7 cellular contexts compared by ENCODE assay signal in the genomic region with DNA sequence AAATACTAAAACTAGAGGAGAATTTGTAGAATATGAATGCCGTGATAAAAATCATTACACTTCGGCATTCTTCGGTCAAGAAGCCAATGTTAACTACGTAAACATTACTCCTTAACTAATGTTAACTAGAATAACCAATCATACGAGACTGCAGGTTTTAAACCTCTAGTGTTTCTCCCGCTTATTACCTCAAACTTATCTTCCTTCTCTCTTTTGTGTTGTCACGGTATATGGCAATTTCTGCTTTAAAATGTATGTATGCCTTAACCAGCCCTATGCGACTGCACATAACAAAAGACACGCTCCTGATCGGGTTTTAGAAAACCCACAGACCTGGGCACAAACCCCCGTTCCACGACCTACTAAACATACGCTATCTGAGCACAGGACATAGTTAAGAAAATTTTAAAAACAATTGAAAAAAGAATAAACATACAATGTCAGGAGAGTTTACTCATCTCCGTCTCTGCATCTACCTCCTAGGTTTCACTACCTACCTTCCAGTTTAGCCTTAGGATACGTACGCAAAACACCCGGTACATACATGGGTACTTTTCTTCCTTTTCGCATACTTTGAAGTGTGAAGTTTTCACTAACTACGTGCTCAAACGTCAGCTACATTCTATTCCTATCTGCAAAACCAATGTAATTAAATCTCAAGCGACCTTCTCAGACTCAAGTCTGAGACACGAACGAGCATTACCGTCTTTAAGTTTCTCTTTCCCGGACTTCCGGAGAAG. TPM values are rescaled to one million over a fixed set of nuclear protein-coding genes. Genes with fewer than 3 reads are reported as not detected.
DNase-seq lines count a peak whose midpoint lies in the region; ATAC-seq, FAIRE-seq and TF ChIP-seq lines count a peak whose summit lies in the region.

No MANE protein-coding gene starts in this region.

- no peaks in the 10 kb centered on the region for H3K27me3 ChIP-seq in GM06990 (replicated peaks; ENCODE audit: control insufficient read depth, insufficient read depth, low read length)
- no peaks in the 10 kb centered on the region for H3K27me3 ChIP-seq in hepatocyte
- no peaks in the 10 kb centered on the region for H3K27me3 ChIP-seq in smooth muscle cell (ENCODE audit: low read depth)

- peaks cover 46% of the 10 kb centered on the region for H3K4me1 Mint-ChIP-seq in activated CD8-positive, alpha-beta T cell treated with anti-CD3 and anti-CD28 coated beads, Interleukin-2, amount 10 ng/mL, durations not matched to agents 7 days and 5 days (ENCODE audit: low read depth)

- H4K20me1 ChIP-seq in hepatocyte (ENCODE audit: insufficient read depth, poor library complexity, severe bottlenecking) (peaks cover 53% of the 10 kb centered on the region), smooth muscle cell (ENCODE audit: low read depth) (peaks cover 56% of the 10 kb centered on the region)

- no peak for TF ChIP-seq POLR2A in GM12892 (IDR thresholded peaks at IDR 0.05; ENCODE audit: low read depth, low read length)

- no peaks in the 10 kb centered on the region for H3K9me3 Mint-ChIP-seq in activated CD8-positive, alpha-beta T cell treated with anti-CD3 and anti-CD28 coated beads, Interleukin-2, amount 10 ng/mL, durations not matched to agents 7 days and 5 days (ENCODE audit: insufficient read depth)

- POLR2A ChIA-PET in activated CD8-positive, alpha-beta T cell treated with anti-CD3 and anti-CD28 coated beads, Interleukin-2, amount 10 ng/mL, durations not matched to agents 7 days and 5 days (lab: Charles Lee) = interaction anchor here (0.6 to 4.5 kb wide), 14 partner anchors 9 to 658 kb away, joined by 3 to 99 read pairs (median 8); a partner anchor contains a TSS

- H3K9me2 ChIP-seq in hepatocyte (replicated peaks; ENCODE audit: insufficient read depth) = no peaks in the 10 kb centered on the region

- H3K27ac Mint-ChIP-seq in activated CD8-positive, alpha-beta T cell treated with anti-CD3 and anti-CD28 coated beads, Interleukin-2, amount 10 ng/mL, durations not matched to agents 7 days and 5 days = peak overlapping the region; percentile 95

- H3K36me3 ChIP-seq in GM06990 (ENCODE audit: control insufficient read depth, insufficient read depth, low read length) (peaks cover 5% of the 10 kb centered on the region), hepatocyte (replicated peaks; ENCODE audit: insufficient read depth, low read depth) (no peaks in the 10 kb centered on the region), smooth muscle cell (ENCODE audit: low read depth) (peaks cover 7% of the 10 kb centered on the region)

- H2AFZ ChIP-seq in hepatocyte (peak overlapping the region; percentile 48), smooth muscle cell (ENCODE audit: low read depth) (peak overlapping the region; percentile 13)

- H3K4me3 ChIP-seq in GM06990 (replicated peaks; ENCODE audit: low read depth, low read length) (peak overlapping the region; percentile 97), hepatocyte (peak overlapping the region; percentile 86), smooth muscle cell (peak overlapping the region; percentile 62)

- H3F3A ChIP-seq in smooth muscle cell (ENCODE audit: low read depth) = no peaks in the 10 kb centered on the region

- no peak for FAIRE-seq in GM12892 (lab: Jason Lieb, UNC)

- no peak for ATAC-seq in activated CD8-positive, alpha-beta T cell treated with anti-CD3 and anti-CD28 coated beads, Interleukin-2, amount 10 ng/mL, durations not matched to agents 7 days and 5 days

- TF ChIP-seq CTCF in GM06990 (IDR thresholded peaks at IDR 0.05; ENCODE audit: insufficient read depth, low read length, poor library complexity, severe bottlenecking) (no peak), hepatocyte (IDR thresholded peaks at IDR 0.05; ENCODE audit: poor library complexity) (no peak), smooth muscle cell (IDR thresholded peaks at IDR 0.05; ENCODE audit: borderline replicate concordance, insufficient read depth, poor library complexity, severe bottlenecking) (no peak)

- CTCF ChIA-PET in activated CD8-positive, alpha-beta T cell treated with anti-CD3 and anti-CD28 coated beads, Interleukin-2, amount 10 ng/mL, durations not matched to agents 7 days and 5 days (lab: Charles Lee) = interaction anchor here (0.7 to 5.3 kb wide), 4 partner anchors 9 to 287 kb away, joined by 3 to 68 read pairs (median 9); a partner anchor contains a TSS

- H3K79me2 ChIP-seq in hepatocyte = peaks cover 56% of the 10 kb centered on the region
- peaks cover 56% of the 10 kb centered on the region for H3K79me2 ChIP-seq in smooth muscle cell (ENCODE audit: low read depth)

- H3K4me3 Mint-ChIP-seq in activated CD8-positive, alpha-beta T cell treated with anti-CD3 and anti-CD28 coated beads, Interleukin-2, amount 10 ng/mL, durations not matched to agents 7 days and 5 days = peak overlapping the region; percentile 94

- under 1% methylated on average over 26 of the region's 26 CpGs for WGBS in hepatocyte (ENCODE audit: low lambda C conversion rate, missing lambda C conversion rate)
- WGBS in smooth muscle cell (ENCODE audit: low lambda C conversion rate) = under 1% methylated on average over 26 of the region's 26 CpGs

- H3K27ac ChIP-seq in hepatocyte (peak overlapping the region; percentile 96), smooth muscle cell (ENCODE audit: low read depth) (peak overlapping the region; percentile 98)

- H3K4me2 ChIP-seq in hepatocyte = peak overlapping the region; percentile 72
- H3K4me2 ChIP-seq in smooth muscle cell = peak overlapping the region; percentile 93

- peak overlapping the region; percentile 98 for H3K9ac ChIP-seq in smooth muscle cell (ENCODE audit: low read depth)

- no peak for DNase-seq in GM06990 (ENCODE audit: extremely low read depth, insufficient read length)
- DNase-seq in HuH-7.5 (ENCODE audit: low spot score) = peak; percentile 27
- DNase-seq in activated CD8-positive, alpha-beta T cell treated with anti-CD3 and anti-CD28 coated beads, Interleukin-2, amount 10 ng/mL, durations not matched to agents 7 days and 5 days = peak; percentile 47
- DNase-seq in hepatocyte (ENCODE audit: low spot score) = no peak
- DNase-seq in smooth muscle cell (lab: John Stamatoyannopoulos, UW; ENCODE audit: unreplicated experiment) = no peak
- DNase-seq in GM12892 (ENCODE audit: insufficient read length) = no peak
- DNase-seq in cerebellar nuclear complex (lab: John Stamatoyannopoulos, UW) = no peak

- H3K9me3 ChIP-seq in hepatocyte (ENCODE audit: low read depth) (no peaks in the 10 kb centered on the region), smooth muscle cell (replicated peaks; ENCODE audit: low read depth) (no peaks in the 10 kb centered on the region)

- peaks cover 29% of the 10 kb centered on the region for H3K4me1 ChIP-seq in hepatocyte (ENCODE audit: insufficient read depth)
- H3K4me1 ChIP-seq in smooth muscle cell (ENCODE audit: low read depth) = peaks cover 26% of the 10 kb centered on the region

- peaks cover 3% of the 10 kb centered on the region for H3K27me3 Mint-ChIP-seq in activated CD8-positive, alpha-beta T cell treated with anti-CD3 and anti-CD28 coated beads, Interleukin-2, amount 10 ng/mL, durations not matched to agents 7 days and 5 days (ENCODE audit: low read depth)

- peaks cover 50% of the 10 kb centered on the region for H3K36me3 Mint-ChIP-seq in activated CD8-positive, alpha-beta T cell treated with anti-CD3 and anti-CD28 coated beads, Interleukin-2, amount 10 ng/mL, durations not matched to agents 7 days and 5 days (ENCODE audit: low read depth)

RNA-seq across cellular contexts. Expression of a gene that starts 1.1 kb away (rescaled TPM):
- total RNA-seq in activated CD8-positive, alpha-beta T cell treated with anti-CD3 and anti-CD28 coated beads, Interleukin-2, amount 10 ng/mL, durations not matched to agents 7 days and 5 days = 100 to 1,000 TPM; 236 to 249 TPM
- total RNA-seq in hepatocyte = 571 and 574 TPM in 2 replicates
- polyA plus RNA-seq in hepatocyte = 436 and 475 TPM in 2 replicates
- total RNA-seq in smooth muscle cell = 495 and 529 TPM in 2 replicates
- 272 and 305 TPM in 2 replicates for polyA plus RNA-seq in smooth muscle cell
- polyA plus RNA-seq in GM12892 (2012; ENCODE audit: missing spikeins) = 160 TPM

RNA-seq across cellular contexts. Expression of a gene that starts 59.3 kb away (rescaled TPM):
- total RNA-seq in activated CD8-positive, alpha-beta T cell treated with anti-CD3 and anti-CD28 coated beads, Interleukin-2, amount 10 ng/mL, durations not matched to agents 7 days and 5 days = under 1 TPM in 1 of 2 experiments, not detected in 1; 0.16 TPM
- total RNA-seq in hepatocyte (2.2 and 2.6 TPM in 2 replicates), smooth muscle cell (0.81 and 1.7 TPM in 2 replicates)
- polyA plus RNA-seq in hepatocyte (2.9 and 3.8 TPM in 2 replicates), smooth muscle cell (0.95 and 1.3 TPM in 2 replicates)
- not detected for polyA plus RNA-seq in GM12892 (2012; ENCODE audit: missing spikeins)

RNA-seq across cellular contexts. Expression of a gene that starts 59.3 kb away (rescaled TPM):
- total RNA-seq in activated CD8-positive, alpha-beta T cell treated with anti-CD3 and anti-CD28 coated beads, Interleukin-2, amount 10 ng/mL, durations not matched to agents 7 days and 5 days = 10 to 100 TPM; 15.5 to 15.6 TPM
- total RNA-seq in hepatocyte (9.3 and 15.3 TPM in 2 replicates), smooth muscle cell (1.4 and 8.2 TPM in 2 replicates)
- polyA plus RNA-seq in hepatocyte (19.2 and 25.1 TPM in 2 replicates), smooth muscle cell (6.4 and 6.9 TPM in 2 replicates)
- 9.8 TPM for polyA plus RNA-seq in GM12892 (2012; ENCODE audit: missing spikeins)

Comparison
In these comparisons a context has a peak if more than half of its experiments do, and no peak if none do; other contexts are left out.
1. DNase-seq: peak in HuH-7.5 (single experiment) and activated CD8-positive, alpha-beta T cell treated with anti-CD3 and anti-CD28 coated beads, Interleukin-2, amount 10 ng/mL, durations not matched to agents 7 days and 5 days (single experiment); none in GM06990 (single experiment), hepatocyte (single experiment), smooth muscle cell (single experiment), GM12892 (single experiment) and cerebellar nuclear complex (0 of 2).
2. Peak in every context shown above with its lines, with median percentiles within 50 percentile points of each other: H3K4me3 ChIP-seq.